26 cellular contexts compared by ENCODE assay signal in genomic region chr20:8250539-8251200, GRCh38.
"Had no signal": no experiment of that assay in that cellular context is flagged by ENCODE, and none has a peak within 500 bp of the region (broad histone marks: within the 10 kb centered on the region; RNA-seq: fewer than 3 reads in every experiment).

No MANE protein-coding gene starts in this region.

- H3K36me3 ChIP-seq: tibial artery, uterus had no signal

- H3K27ac ChIP-seq: epithelial cell of prostate, psoas muscle, skin epidermis, tibial artery, uterus had no signal

- H3K27me3 ChIP-seq: tibial artery, uterus had no signal

- H3K4me3 Mint-ChIP-seq: activated B cell treated with CpG ODN at 0.5 μM for 24 hours; activated CD8-positive, alpha-beta T cell treated with anti-CD3 and anti-CD28 coated beads for 36 hours; activated naive CD8-positive, alpha-beta T cell treated with anti-CD3 and anti-CD28 coated beads, Interleukin-2, amount 10 ng/mL, durations not matched to agents 7 days and 5 days; activated T-cell treated with anti-CD3 and anti-CD28 coated beads, Interleukin-2, amount 50 U/mL, for 24 hours; brain; T-helper 2 cell treated with Interferon-gamma antibody and Interleukin-4, amounts not matched to agents 5 μg/mL and 100 μg/mL, for 36 hours had no signal

- ATAC-seq: activated CD8-positive, alpha-beta T cell treated with anti-CD3 and anti-CD28 coated beads for 36 hours; left colon; psoas muscle; right cardiac atrium; stimulated activated naive CD8-positive, alpha-beta T cell treated with anti-CD3 and anti-CD28 coated beads, Interleukin-15, Interleukin-2, amounts not matched to agents 100 U/mL and 50 U/mL, for 24 hours had no signal

- H3K36me3 Mint-ChIP-seq: activated naive CD8-positive, alpha-beta T cell treated with anti-CD3 and anti-CD28 coated beads, Interleukin-2, amount 10 ng/mL, durations not matched to agents 7 days and 5 days; brain had no signal

- H3K27ac Mint-ChIP-seq: activated B cell treated with CpG ODN at 0.5 μM for 24 hours; activated CD8-positive, alpha-beta T cell treated with anti-CD3 and anti-CD28 coated beads for 36 hours; activated naive CD8-positive, alpha-beta T cell treated with anti-CD3 and anti-CD28 coated beads, Interleukin-2, amount 10 ng/mL, durations not matched to agents 7 days and 5 days; activated T-cell treated with anti-CD3 and anti-CD28 coated beads, Interleukin-2, amount 50 U/mL, for 24 hours; activated T-helper 2 cell treated with anti-CD3 and anti-CD28 coated beads, Interferon-gamma antibody, Interleukin-2, Interleukin-4, amounts not matched to agents 10 μg/mL and 5 μg/mL and 100 μg/mL, durations not matched to agents 14 hours and 24 hours and 36 hours; T-helper 2 cell treated with Interferon-gamma antibody and Interleukin-4, amounts not matched to agents 5 μg/mL and 100 μg/mL, for 36 hours had no signal

- H3K9me3 Mint-ChIP-seq: activated B cell treated with CpG ODN at 0.5 μM for 24 hours; activated CD8-positive, alpha-beta T cell treated with anti-CD3 and anti-CD28 coated beads for 36 hours; activated naive CD8-positive, alpha-beta T cell treated with anti-CD3 and anti-CD28 coated beads, Interleukin-2, amount 10 ng/mL, durations not matched to agents 7 days and 5 days; activated T-cell treated with anti-CD3 and anti-CD28 coated beads, Interleukin-2, amount 50 U/mL, for 24 hours; activated T-helper 2 cell treated with anti-CD3 and anti-CD28 coated beads, Interferon-gamma antibody, Interleukin-2, Interleukin-4, amounts not matched to agents 10 μg/mL and 5 μg/mL and 100 μg/mL, durations not matched to agents 14 hours and 24 hours and 36 hours; T-helper 2 cell treated with Interferon-gamma antibody and Interleukin-4, amounts not matched to agents 5 μg/mL and 100 μg/mL, for 36 hours had no signal

- FAIRE-seq: islet of Langerhans, TTC549 had no signal

- DNase-seq: activated B cell treated with CpG ODN at 0.5 μM for 24 hours; activated CD4-positive, alpha-beta T cell treated with anti-CD3 and anti-CD28 coated beads for 48 hours; activated CD8-positive, alpha-beta T cell treated with anti-CD3 and anti-CD28 coated beads for 36 hours; activated naive CD4-positive, alpha-beta T cell treated with Interleukin-2 at 50 U/mL for 16 hours; activated naive CD8-positive, alpha-beta T cell treated with anti-CD3 and anti-CD28 coated beads, Interleukin-2, amount 10 ng/mL, durations not matched to agents 7 days and 5 days; activated T-cell treated with anti-CD3 and anti-CD28 coated beads, Interleukin-2, amount 50 U/mL, for 24 hours; caudate nucleus; glutamatergic neuron; hippocampal formation; left colon; midbrain; occipital lobe; psoas muscle; right cardiac atrium; stimulated activated naive CD8-positive, alpha-beta T cell treated with anti-CD3 and anti-CD28 coated beads, Interleukin-15, Interleukin-2, amounts not matched to agents 100 U/mL and 50 U/mL, for 24 hours; substantia nigra; tibial artery; uterus had no signal

- H3K9me3 ChIP-seq: psoas muscle, tibial artery, uterus had no signal

- H3K4me3 ChIP-seq: lung, psoas muscle, skin epidermis, tibial artery, uterus had no signal

- H3K27me3 Mint-ChIP-seq: activated B cell treated with CpG ODN at 0.5 μM for 24 hours; activated CD8-positive, alpha-beta T cell treated with anti-CD3 and anti-CD28 coated beads for 36 hours; activated naive CD8-positive, alpha-beta T cell treated with anti-CD3 and anti-CD28 coated beads, Interleukin-2, amount 10 ng/mL, durations not matched to agents 7 days and 5 days; activated T-cell treated with anti-CD3 and anti-CD28 coated beads, Interleukin-2, amount 50 U/mL, for 24 hours; brain had no signal

- H3K4me1 ChIP-seq: tibial artery, uterus had no signal

- H3K4me1 Mint-ChIP-seq: activated B cell treated with CpG ODN at 0.5 μM for 24 hours; activated naive CD8-positive, alpha-beta T cell treated with anti-CD3 and anti-CD28 coated beads, Interleukin-2, amount 10 ng/mL, durations not matched to agents 7 days and 5 days had no signal
